In genomic region chr21:15062566-15062965, GRCh38 we compare ENCODE assay signal across 8 cellular contexts. TPM values are rescaled to one million over a fixed set of nuclear protein-coding genes. Genes with fewer than 3 reads are reported as not detected.
DNase-seq lines count a peak whose midpoint lies in the region; ATAC-seq and TF ChIP-seq lines count a peak whose summit lies in the region.

No MANE protein-coding gene starts in this region.

- H3K4me3 Mint-ChIP-seq in brain, result peak overlapping the region; percentile 89 to 97 (median 92)

- no peak overlapping the region for H2BK15ac ChIP-seq in mesenchymal stem cell (ENCODE audit: low read depth, poor library complexity, severe bottlenecking)

- peak; percentile 41 to 51 for TF ChIP-seq CTCF in brain (conservative IDR thresholded peaks at IDR 0.05)

- no peak overlapping the region for H3K14ac ChIP-seq in mesenchymal stem cell (ENCODE audit: low read length in 2 of 2)

- peaks cover 55% of the 10 kb centered on the region for H4K20me1 ChIP-seq in BLaER1

- H2AK5ac ChIP-seq in mesenchymal stem cell (ENCODE audit: low read length, severe bottlenecking), result no peak overlapping the region

- H3K27ac ChIP-seq in BLaER1, result peak overlapping the region; percentile 99
- no peak overlapping the region for H3K27ac ChIP-seq in mesenchymal stem cell (ENCODE audit: low read length, poor library complexity, severe bottlenecking)

- H2AFZ ChIP-seq in mesenchymal stem cell (ENCODE audit: low read depth, low read length), result no peak overlapping the region

- no peak overlapping the region for H4K8ac ChIP-seq in mesenchymal stem cell (ENCODE audit: low read length)

- H3K9me3 Mint-ChIP-seq in brain, result no peaks in the 10 kb centered on the region

- H3K4me1 ChIP-seq in BLaER1, result peaks cover 52% of the 10 kb centered on the region
- no peaks in the 10 kb centered on the region for H3K4me1 ChIP-seq in mesenchymal stem cell (ENCODE audit: control insufficient read depth, insufficient read depth, low read depth, low read length)

- H2BK5ac ChIP-seq in mesenchymal stem cell (ENCODE audit: low read depth, low read length, poor library complexity, severe bottlenecking), result no peak overlapping the region

- peak overlapping the region; percentile 95 for H3K4me3 ChIP-seq in BLaER1
- peak overlapping the region in 1 of 2 experiments; percentile 96 for H3K4me3 ChIP-seq in mesenchymal stem cell (ENCODE audit: insufficient read depth in 1 of 2, low read depth in 1 of 2, low read length in 2 of 2)

- H3K79me1 ChIP-seq in mesenchymal stem cell (replicated peaks; ENCODE audit: low read length, poor library complexity, severe bottlenecking), result no peaks in the 10 kb centered on the region

- H3K9ac ChIP-seq in BLaER1, result peak overlapping the region; percentile 99
- peak overlapping the region; percentile 97 for H3K9ac ChIP-seq in mesenchymal stem cell (ENCODE audit: low read length)

- no CpG with 5 or more reads among the region's 3 CpGs for WGBS in mesenchymal stem cell

- peaks cover 72% of the 10 kb centered on the region for H3K4me1 Mint-ChIP-seq in brain

- no peak overlapping the region for H3K23ac ChIP-seq in mesenchymal stem cell (ENCODE audit: low read length in 2 of 2)

- H3K27me3 ChIP-seq in BLaER1 (no peaks in the 10 kb centered on the region), mesenchymal stem cell (ENCODE audit: control insufficient read depth in 1 of 2, insufficient read depth in 1 of 2, low read length in 2 of 2) (no peaks in the 10 kb centered on the region)

- H3K36me3 ChIP-seq in BLaER1, result peaks cover 20% of the 10 kb centered on the region; the same call in 1 of the 2 replicates
- no peaks in the 10 kb centered on the region for H3K36me3 ChIP-seq in mesenchymal stem cell (ENCODE audit: control insufficient read depth in 1 of 2, insufficient read depth in 2 of 2, low read depth in 1 of 2, low read length in 2 of 2)

- H2BK12ac ChIP-seq in mesenchymal stem cell (ENCODE audit: low read length in 2 of 2), result no peak overlapping the region

- peak overlapping the region; percentile 88 to 99 (median 98) for H3K27ac Mint-ChIP-seq in brain

- no peaks in the 10 kb centered on the region for H3K9me3 ChIP-seq in BLaER1
- H3K9me3 ChIP-seq in mesenchymal stem cell (ENCODE audit: control insufficient read depth, low read length), result no peaks in the 10 kb centered on the region

- H3K18ac ChIP-seq in mesenchymal stem cell (ENCODE audit: low read depth in 1 of 2, low read length in 2 of 2), result no peak overlapping the region

- peaks cover 18% of the 10 kb centered on the region for H3K27me3 Mint-ChIP-seq in brain

- H3K4me2 ChIP-seq in BLaER1 (peak overlapping the region; percentile 90), mesenchymal stem cell (ENCODE audit: low read length, poor library complexity, severe bottlenecking) (peak overlapping the region; percentile 44)

- H3K4ac ChIP-seq in mesenchymal stem cell (ENCODE audit: low read depth in 1 of 2, low read length in 2 of 2), result no peak overlapping the region

- no peaks in the 10 kb centered on the region for H3K36me3 Mint-ChIP-seq in brain

- H2BK120ac ChIP-seq in mesenchymal stem cell (ENCODE audit: low read depth, low read length), result no peak overlapping the region

- H4K91ac ChIP-seq in mesenchymal stem cell (ENCODE audit: low read length), result no peak overlapping the region

- ATAC-seq in GM19035 (IDR thresholded peaks at IDR 0.05; ENCODE audit: unreplicated experiment) (no peak), GM19467 (IDR thresholded peaks at IDR 0.05; ENCODE audit: unreplicated experiment) (no peak)

- DNase-seq in Kasumi-1 (lab: John Stamatoyannopoulos, UW), result peak; percentile 34 to 41
- peak; percentile 13 for DNase-seq in mesenchymal stem cell
- DNase-seq in medulla oblongata (ENCODE audit: extremely low spot score), result no peak
- no peak for DNase-seq in NCI-H774 (lab: John Stamatoyannopoulos, UW)

RNA-seq across cellular contexts. Expression of gene NRIP1, which starts 2.2 kb away (rescaled TPM):
- 1.2 TPM for polyA plus RNA-seq in brain (ENCODE audit: insufficient read depth, low read depth, low replicate concordance)
- 8.1 TPM for polyA plus RNA-seq in mesenchymal stem cell (2013, experiment 1 of 2)
- polyA plus RNA-seq in mesenchymal stem cell (2013, experiment 2 of 2), result 8.1 TPM

Comparison
In these comparisons a context has a peak if more than half of its experiments do, and no peak if none do; other contexts are left out.
1. DNase-seq: peak in Kasumi-1 (2 of 2) and mesenchymal stem cell (single experiment); none in medulla oblongata (single experiment) and NCI-H774 (single experiment).